Comparison of ENCODE assay signal across 10 cellular contexts in the genomic region with DNA sequence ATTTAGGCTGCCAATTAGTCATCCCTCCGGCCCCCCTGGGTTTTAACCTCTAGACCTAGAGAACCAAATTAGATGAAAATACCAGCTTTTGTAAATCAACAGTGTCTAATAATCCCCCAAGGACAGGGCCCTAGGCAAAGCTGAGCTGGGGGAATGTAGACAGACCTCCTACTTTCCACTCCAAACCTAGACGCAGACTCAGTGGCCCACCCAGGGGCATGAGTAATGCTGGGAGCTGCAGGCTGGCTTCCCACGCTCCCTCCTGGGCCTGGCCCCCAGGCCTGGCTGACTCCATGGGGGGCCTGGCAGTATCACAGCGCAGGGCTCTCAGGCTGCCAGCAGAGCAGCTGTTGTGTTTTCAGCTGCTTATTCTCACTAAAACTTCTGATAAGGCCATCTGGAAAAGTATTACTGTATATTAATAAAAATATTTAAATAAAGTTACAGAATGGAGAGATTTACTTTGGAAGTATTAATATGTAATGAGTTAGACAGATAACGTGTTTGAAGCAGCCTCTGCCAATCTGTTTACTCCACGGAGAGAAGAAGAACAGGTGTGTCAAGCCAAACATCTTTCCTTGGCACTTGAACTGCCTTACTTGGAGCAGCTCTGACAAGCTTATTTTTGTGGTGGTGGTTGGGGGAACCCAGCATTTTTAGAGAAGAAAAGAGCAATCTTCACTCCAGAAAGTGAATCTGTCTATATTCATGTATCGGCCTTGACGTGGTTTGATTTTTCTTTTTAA.
A peak's percentile ranks its signal among the peaks of the same experiment; 100 is the strongest.
DNase-seq lines count a peak whose midpoint lies in the region; ATAC-seq and TF ChIP-seq lines count a peak whose summit lies in the region.
"Had no signal": no experiment of that assay in that cellular context is flagged by ENCODE, and none has a peak within 500 bp of the region (broad histone marks: within the 10 kb centered on the region; RNA-seq: fewer than 3 reads in every experiment).

No MANE protein-coding gene starts in this region.

- H3K9me3 Mint-ChIP-seq in activated T-cell treated with anti-CD3 and anti-CD28 coated beads, Interleukin-2, amount 50 U/mL, for 24 hours: no peaks in the 10 kb centered on the region

- H3K27ac Mint-ChIP-seq in activated T-cell treated with anti-CD3 and anti-CD28 coated beads, Interleukin-2, amount 50 U/mL, for 24 hours: no peak overlapping the region
- H3K27ac Mint-ChIP-seq: naive thymus-derived CD4-positive, alpha-beta T cell had no signal

- no peak overlapping the region for H3K4me3 ChIP-seq in AG04449 (ENCODE audit: low read depth, low read length)
- no peak overlapping the region for H3K4me3 ChIP-seq in left lung

- H3K27me3 ChIP-seq in left lung: no peaks in the 10 kb centered on the region

- no peak for TF ChIP-seq CTCF in AG04449 (IDR thresholded peaks at IDR 0.05; ENCODE audit: insufficient read depth, low read length, missing control alignments)
- TF ChIP-seq CTCF in left lung (IDR thresholded peaks at IDR 0.05): no peak

- no peaks in the 10 kb centered on the region for H3K36me3 ChIP-seq in left lung

- H3K27ac ChIP-seq in angular gyrus (ENCODE audit: low read depth, low read length): peak overlapping the region; percentile 11
- H3K27ac ChIP-seq in left lung: no peak overlapping the region

- H3K4me1 ChIP-seq in left lung: no peaks in the 10 kb centered on the region

- no peak overlapping the region for H3K4me3 Mint-ChIP-seq in activated T-cell treated with anti-CD3 and anti-CD28 coated beads, Interleukin-2, amount 50 U/mL, for 24 hours
- H3K4me3 Mint-ChIP-seq: naive thymus-derived CD4-positive, alpha-beta T cell had no signal

- POLR2A ChIA-PET in AG04449 (lab: Yijun Ruan, JAX): interaction anchor here (1.0 to 1.2 kb wide), 2 partner anchors 11 to 214 kb away, joined by 3 to 7 read pairs; no protein-coding TSS in a partner anchor

- no peaks in the 10 kb centered on the region for H3K36me3 Mint-ChIP-seq in activated T-cell treated with anti-CD3 and anti-CD28 coated beads, Interleukin-2, amount 50 U/mL, for 24 hours (ENCODE audit: low read depth)
- H3K36me3 Mint-ChIP-seq: naive thymus-derived CD4-positive, alpha-beta T cell had no signal

- intact Hi-C loops in left lung (cut with DNase I): no loop called here

- DNase-seq in AG04449 (ENCODE audit: low read depth, low spot score) (peak; percentile 76), left lung (peak in 1 of 2 donors; percentile 45), T-helper 1 cell (no peak), NCI-H510A (lab: John Stamatoyannopoulos, UW) (no peak)
- no peak for DNase-seq in activated T-cell treated with anti-CD3 and anti-CD28 coated beads, Interleukin-2, amount 50 U/mL, for 24 hours
- DNase-seq: KG1 had no signal

- ATAC-seq in HG02759 (IDR thresholded peaks at IDR 0.05; ENCODE audit: unreplicated experiment): peak; percentile 27
- peak; percentile 80 for ATAC-seq in left lung
- no peak for ATAC-seq in esophagus mucosa
- ATAC-seq: naive thymus-derived CD4-positive, alpha-beta T cell had no signal

- CTCF ChIA-PET in AG04449 (lab: Yijun Ruan, JAX): interaction anchor here (0.7 to 3.8 kb wide), 34 partner anchors 8 to 1490 kb away, joined by 3 to 45 read pairs (median 5); a partner anchor contains a TSS

- H3K27me3 Mint-ChIP-seq in activated T-cell treated with anti-CD3 and anti-CD28 coated beads, Interleukin-2, amount 50 U/mL, for 24 hours: peaks cover 24% of the 10 kb centered on the region

- no peaks in the 10 kb centered on the region for H3K4me1 Mint-ChIP-seq in activated T-cell treated with anti-CD3 and anti-CD28 coated beads, Interleukin-2, amount 50 U/mL, for 24 hours (ENCODE audit: low read depth)
- H3K4me1 Mint-ChIP-seq: naive thymus-derived CD4-positive, alpha-beta T cell had no signal

- H3K9me3 ChIP-seq in left lung: no peaks in the 10 kb centered on the region
